1 cellular context compared by ENCODE assay signal in genomic region chrX:109890910-109891502, GRCh38.
TF ChIP-seq lines count a peak whose summit lies in the region.

No MANE protein-coding gene starts in this region.

TF ChIP-seq in GM23338, 12 proteins besides CTCF, POLR2A, EP300 and RAD21 (continued from another document):
- TF ChIP-seq ZNF331 (CRISPR knock-in tag; IDR thresholded peaks at IDR 0.05; ENCODE audit: low read depth): no peak
